Comparison of ENCODE assay signal across 18 cellular contexts in the genomic region with DNA sequence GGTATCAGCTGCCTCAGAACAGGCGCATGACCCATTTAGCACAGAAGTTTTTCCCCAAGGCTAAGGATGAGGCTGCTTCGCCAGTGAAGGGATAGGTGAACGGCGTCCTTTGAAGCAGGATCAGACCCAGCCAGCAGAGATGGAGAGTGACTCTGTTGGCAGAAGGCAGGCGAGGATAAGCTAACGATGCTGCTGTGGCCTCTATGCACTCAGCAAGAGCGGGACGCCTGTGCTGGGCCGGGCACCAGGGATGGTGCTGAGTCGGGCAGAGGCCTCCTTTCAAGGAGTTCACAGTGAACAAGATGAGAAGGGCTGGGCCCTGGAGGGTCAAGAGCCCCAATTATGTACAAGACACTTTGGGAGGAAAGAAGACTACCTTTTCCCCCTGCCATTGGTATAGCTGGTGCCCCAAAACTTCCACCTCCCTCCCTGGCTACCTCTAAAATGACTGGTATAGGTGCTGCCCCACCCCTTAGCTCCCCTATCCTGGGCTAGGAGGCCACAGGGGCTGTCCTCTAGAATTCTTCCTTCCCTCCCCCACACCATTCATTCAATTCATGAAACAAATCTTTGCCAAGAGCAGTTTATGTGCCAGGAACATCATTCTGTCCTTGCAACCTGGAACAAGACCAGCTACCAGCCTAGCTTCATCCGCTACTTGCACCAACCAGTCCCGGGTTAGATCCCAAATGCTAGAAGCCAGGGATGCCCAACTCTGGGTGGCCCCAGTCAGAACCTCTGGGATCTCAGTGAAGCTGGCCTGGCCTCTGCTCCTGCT. TPM values are rescaled to one million over a fixed set of nuclear protein-coding genes. Genes with fewer than 3 reads are reported as not detected.
A peak's percentile ranks its signal among the peaks of the same experiment; 100 is the strongest.
DNase-seq lines count a peak whose midpoint lies in the region; ATAC-seq lines count a peak whose summit lies in the region.
"Had no signal": no experiment of that assay in that cellular context is flagged by ENCODE, and none has a peak within 500 bp of the region (broad histone marks: within the 10 kb centered on the region; RNA-seq: fewer than 3 reads in every experiment).

No MANE protein-coding gene starts in this region.

- peak overlapping the region; percentile 44 for H3K27ac Mint-ChIP-seq in activated naive CD4-positive, alpha-beta T cell treated with anti-CD3 and anti-CD28 coated beads for 36 hours
- peak overlapping the region; percentile 90 for H3K27ac Mint-ChIP-seq in activated T-helper 17 cell treated with anti-CD3 and anti-CD28 coated beads, Interleukin-2, amount 50 U/mL, for 72 hours

- no peak overlapping the region for H3K4me3 Mint-ChIP-seq in activated naive CD4-positive, alpha-beta T cell treated with anti-CD3 and anti-CD28 coated beads for 36 hours
- peak overlapping the region; percentile 38 for H3K4me3 Mint-ChIP-seq in activated T-helper 17 cell treated with anti-CD3 and anti-CD28 coated beads, Interleukin-2, amount 50 U/mL, for 72 hours

- CTCF ChIA-PET in activated naive CD4-positive, alpha-beta T cell treated with anti-CD3 and anti-CD28 coated beads for 36 hours (lab: Charles Lee) = interaction anchor here (1.8 kb wide), 1 partner anchor 27 kb away, joined by 5 read pairs; no protein-coding TSS in a partner anchor

- no peak for ATAC-seq in activated T-helper 17 cell treated with anti-CD3 and anti-CD28 coated beads, Interleukin-2, amount 50 U/mL, for 72 hours (replicated peaks)
- ATAC-seq in left lobe of liver = peak; percentile 52
- ATAC-seq: mucosa of descending colon, pancreas had no signal

- no peaks in the 10 kb centered on the region for H3K27me3 Mint-ChIP-seq in activated naive CD4-positive, alpha-beta T cell treated with anti-CD3 and anti-CD28 coated beads for 36 hours (ENCODE audit: low read depth)
- no peaks in the 10 kb centered on the region for H3K27me3 Mint-ChIP-seq in activated T-helper 17 cell treated with anti-CD3 and anti-CD28 coated beads, Interleukin-2, amount 50 U/mL, for 72 hours

- H3K27ac ChIP-seq in substantia nigra (ENCODE audit: low read depth, low read length, poor library complexity, severe bottlenecking) = peak overlapping the region; percentile 35
- H3K27ac ChIP-seq: pancreas, upper lobe of left lung had no signal

- intact Hi-C loops in activated naive CD4-positive, alpha-beta T cell treated with anti-CD3 and anti-CD28 coated beads for 36 hours (cut with micrococcal nuclease) = no loop called here

- H3K36me3 Mint-ChIP-seq in activated naive CD4-positive, alpha-beta T cell treated with anti-CD3 and anti-CD28 coated beads for 36 hours (ENCODE audit: low read depth) = no peaks in the 10 kb centered on the region
- peaks cover 49% of the 10 kb centered on the region for H3K36me3 Mint-ChIP-seq in activated T-helper 17 cell treated with anti-CD3 and anti-CD28 coated beads, Interleukin-2, amount 50 U/mL, for 72 hours (ENCODE audit: low read depth)

- DNase-seq in activated naive CD4-positive, alpha-beta T cell treated with anti-CD3 and anti-CD28 coated beads for 36 hours = no peak
- no peak for DNase-seq in activated naive CD4-positive, alpha-beta T cell (lab: John Stamatoyannopoulos, UW)
- DNase-seq in left lobe of liver (ENCODE audit: low spot score) = peak; percentile 40
- DNase-seq in substantia nigra (lab: John Stamatoyannopoulos, UW) = peak in 3 of 49 donors; percentile 9 to 13 (median 12)
- no peak for DNase-seq in NCI-H1436 treated with DMSO at 0.1 percent for 48 hours (lab: John Stamatoyannopoulos, UW)
- DNase-seq in activated gamma-delta T cell treated with Interleukin-2 at 50 U/mL for 16 hours = no peak
- no peak for DNase-seq in iPS-NIHi11 (ENCODE audit: low spot score)
- DNase-seq: ACHN; brain microvascular endothelial cell; hippocampal formation; MV-4-11; NCI-H2107; NCI-H526 treated with DMSO at 0.1 percent for 48 hours; pancreas; stimulated activated CD4-positive, alpha-beta T cell treated with anti-CD3 and anti-CD28 coated beads, Interleukin-4, amount 100 ng/mL, for 4 hours had no signal

- peaks cover 11% of the 10 kb centered on the region for H3K4me1 Mint-ChIP-seq in activated naive CD4-positive, alpha-beta T cell treated with anti-CD3 and anti-CD28 coated beads for 36 hours (ENCODE audit: low read depth)
- H3K4me1 Mint-ChIP-seq in activated T-helper 17 cell treated with anti-CD3 and anti-CD28 coated beads, Interleukin-2, amount 50 U/mL, for 72 hours = peaks cover 30% of the 10 kb centered on the region

- H3K9me3 Mint-ChIP-seq in activated naive CD4-positive, alpha-beta T cell treated with anti-CD3 and anti-CD28 coated beads for 36 hours = no peaks in the 10 kb centered on the region
- no peaks in the 10 kb centered on the region for H3K9me3 Mint-ChIP-seq in activated T-helper 17 cell treated with anti-CD3 and anti-CD28 coated beads, Interleukin-2, amount 50 U/mL, for 72 hours

RNA-seq across cellular contexts. Expression of gene XKR8, which starts 7.5 kb away (rescaled TPM):
- 1 to 10 TPM; 3.2 to 4.8 TPM for total RNA-seq in activated naive CD4-positive, alpha-beta T cell treated with anti-CD3 and anti-CD28 coated beads for 36 hours
- 10 to 100 TPM in 1 of 2 donors, 1 to 10 TPM in 1; 8.4 to 12.2 TPM for total RNA-seq in activated T-helper 17 cell treated with anti-CD3 and anti-CD28 coated beads, Interleukin-2, amount 50 U/mL, for 72 hours
- 8.5 TPM for total RNA-seq in left lobe of liver

RNA-seq across cellular contexts. Expression of gene SMPDL3B, which starts 32.5 kb away (rescaled TPM):
- under 1 TPM; 0.52 to 0.72 TPM for total RNA-seq in activated naive CD4-positive, alpha-beta T cell treated with anti-CD3 and anti-CD28 coated beads for 36 hours
- under 1 TPM; 0.28 to 0.45 TPM for total RNA-seq in activated T-helper 17 cell treated with anti-CD3 and anti-CD28 coated beads, Interleukin-2, amount 50 U/mL, for 72 hours
- total RNA-seq in left lobe of liver = 0.50 TPM

RNA-seq across cellular contexts. Expression of gene RPA2, which starts 52.9 kb away (rescaled TPM):
- total RNA-seq in activated naive CD4-positive, alpha-beta T cell treated with anti-CD3 and anti-CD28 coated beads for 36 hours = 10 to 100 TPM; 62.9 to 76.7 TPM
- total RNA-seq in activated T-helper 17 cell treated with anti-CD3 and anti-CD28 coated beads, Interleukin-2, amount 50 U/mL, for 72 hours = 10 to 100 TPM; 88.9 to 98.6 TPM
- total RNA-seq in left lobe of liver = 9.5 TPM
